Comparison of ENCODE assay signal across 8 cellular contexts in the genomic region with DNA sequence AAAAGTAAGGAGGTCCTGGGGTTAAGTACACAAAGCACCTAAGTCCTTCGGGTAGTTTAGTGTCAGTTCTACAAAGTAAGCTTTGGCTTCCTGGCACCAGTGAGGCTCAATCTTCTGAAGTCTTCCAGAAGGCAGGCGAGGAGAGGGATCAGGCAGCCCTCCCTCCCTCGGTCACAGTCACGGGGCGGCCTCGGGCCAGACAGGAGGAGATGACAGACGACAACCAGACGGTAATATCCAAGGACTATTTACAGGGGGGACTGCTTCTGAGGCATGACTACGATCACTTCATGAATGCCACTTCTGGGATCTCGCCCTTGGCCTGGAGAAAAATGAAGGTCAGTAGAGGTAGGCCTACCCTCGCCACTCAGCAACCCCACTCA. TPM values are rescaled to one million over a fixed set of nuclear protein-coding genes. Genes with fewer than 3 reads are reported as not detected.
DNase-seq lines count a peak whose midpoint lies in the region; ATAC-seq and TF ChIP-seq lines count a peak whose summit lies in the region.

No MANE protein-coding gene starts in this region.

- H3K4me3 ChIP-seq in esophagus squamous epithelium: peak overlapping the region; percentile 81 to 90 (median 86)
- peak overlapping the region; percentile 74 for H3K4me3 ChIP-seq in parathyroid adenoma (ENCODE audit: low read depth, low read length)

- H3K4me2 ChIP-seq in parathyroid adenoma (ENCODE audit: low read length): peak overlapping the region; percentile 75

- H3K9me3 ChIP-seq in esophagus squamous epithelium (no peaks in the 10 kb centered on the region), parathyroid adenoma (ENCODE audit: control insufficient read depth, low read length) (no peaks in the 10 kb centered on the region)

- peaks cover 2% of the 10 kb centered on the region for H3K79me2 ChIP-seq in parathyroid adenoma

- DNase-seq in SK-N-DZ (ENCODE audit: low spot score) (peak; percentile 53), esophagus squamous epithelium (lab: John Stamatoyannopoulos, UW) (no peak), dermis blood vessel endothelial cell (no peak), NCI-H1417 (lab: John Stamatoyannopoulos, UW) (no peak)

- H3K9ac ChIP-seq in parathyroid adenoma: no peak overlapping the region

- intact Hi-C loops in esophagus squamous epithelium (cut with DNase I): loop anchor here (5.0 kb wide), 1 partner anchor 70 kb away; no protein-coding TSS in a partner anchor

- no peaks in the 10 kb centered on the region for H3K27me3 ChIP-seq in esophagus squamous epithelium
- no peaks in the 10 kb centered on the region for H3K27me3 ChIP-seq in parathyroid adenoma (ENCODE audit: control insufficient read depth, insufficient read depth, low read length)

- ATAC-seq in GM21528 (IDR thresholded peaks at IDR 0.05; ENCODE audit: low FRiP score, unreplicated experiment): peak; percentile 3
- no peak for ATAC-seq in HG02798 (IDR thresholded peaks at IDR 0.05; ENCODE audit: poor library complexity, unreplicated experiment)
- no peak for ATAC-seq in GM18861 (IDR thresholded peaks at IDR 0.05; ENCODE audit: unreplicated experiment)

- TF ChIP-seq POLR2A in esophagus squamous epithelium (IDR thresholded peaks at IDR 0.05): no peak

- H2AFZ ChIP-seq in parathyroid adenoma: peak overlapping the region; percentile 77

- peak overlapping the region; percentile 86 to 93 (median 88) for H3K27ac ChIP-seq in esophagus squamous epithelium
- H3K27ac ChIP-seq in parathyroid adenoma: peak overlapping the region; percentile 26

- H3K4me1 ChIP-seq in esophagus squamous epithelium (peaks cover 27 to 54% (median 31%) of the 10 kb centered on the region in 3 donors), parathyroid adenoma (peaks cover 2% of the 10 kb centered on the region)

- TF ChIP-seq CTCF in esophagus squamous epithelium (IDR thresholded peaks at IDR 0.05) (peak in 1 of 6 experiments; percentile 0), parathyroid adenoma (IDR thresholded peaks at IDR 0.05) (no peak)

- peaks cover 32 to 71% (median 44%) of the 10 kb centered on the region in 3 donors for H3K36me3 ChIP-seq in esophagus squamous epithelium
- no peaks in the 10 kb centered on the region for H3K36me3 ChIP-seq in parathyroid adenoma (ENCODE audit: control insufficient read depth, insufficient read depth, low read length)

- WGBS in esophagus squamous epithelium, 2 donors: 0 to 33% methylated on average over 6 to 7 of the region's 11 CpGs

RNA-seq across cellular contexts. Expression of a gene that starts 0.4 kb away (rescaled TPM):
- 36.3 and 44.5 TPM in 2 replicates for polyA plus RNA-seq in SK-N-DZ (2014; cell fraction: cytosol; rRNA removed)
- 35.3 and 42.2 TPM in 2 replicates for polyA plus RNA-seq in SK-N-DZ (2014; cell fraction: nucleus; rRNA removed)
- total RNA-seq in esophagus squamous epithelium (10 to 100 TPM; 13.2 to 28.4 (median 22.0) TPM), dermis blood vessel endothelial cell (10.7 and 21.8 TPM in 2 replicates)

RNA-seq across cellular contexts. Expression of a gene that starts 5.0 kb away (rescaled TPM):
- polyA plus RNA-seq in SK-N-DZ (2014; cell fraction: cytosol; rRNA removed): 38.2 and 56.2 TPM in 2 replicates
- 22.3 and 23.4 TPM in 2 replicates for polyA plus RNA-seq in SK-N-DZ (2014; cell fraction: nucleus; rRNA removed)
- total RNA-seq in esophagus squamous epithelium: 10 to 100 TPM; 35.6 to 60.1 (median 43.3) TPM
- 29.0 and 41.7 TPM in 2 replicates for total RNA-seq in dermis blood vessel endothelial cell

RNA-seq across cellular contexts. Expression of a gene that starts 13.1 kb away (rescaled TPM):
- polyA plus RNA-seq in SK-N-DZ (2014; cell fraction: cytosol; rRNA removed): 25.1 and 25.8 TPM in 2 replicates
- polyA plus RNA-seq in SK-N-DZ (2014; cell fraction: nucleus; rRNA removed): 58.6 and 124 TPM in 2 replicates
- total RNA-seq in esophagus squamous epithelium (10 to 100 TPM; 38.1 to 62.4 (median 44.4) TPM), dermis blood vessel endothelial cell (38.1 and 44.2 TPM in 2 replicates)

RNA-seq across cellular contexts. Expression of a gene that starts 21.0 kb away (rescaled TPM):
- polyA plus RNA-seq in SK-N-DZ (2014; cell fraction: cytosol; rRNA removed): 36.0 and 36.6 TPM in 2 replicates
- polyA plus RNA-seq in SK-N-DZ (2014; cell fraction: nucleus; rRNA removed): 129 and 168 TPM in 2 replicates
- total RNA-seq in esophagus squamous epithelium (10 to 100 TPM; 11.5 to 40.2 (median 19.0) TPM), dermis blood vessel endothelial cell (35.7 and 40.2 TPM in 2 replicates)

RNA-seq across cellular contexts. Expression of a gene that starts 30.8 kb away (rescaled TPM):
- polyA plus RNA-seq in SK-N-DZ (2014; cell fraction: cytosol; rRNA removed): 160 and 194 TPM in 2 replicates
- 94.4 and 111 TPM in 2 replicates for polyA plus RNA-seq in SK-N-DZ (2014; cell fraction: nucleus; rRNA removed)
- total RNA-seq in esophagus squamous epithelium: 10 to 100 TPM; 26.5 to 61.2 (median 47.7) TPM
- total RNA-seq in dermis blood vessel endothelial cell: 42.7 and 76.1 TPM in 2 replicates
